Comparison of ENCODE assay signal across 8 cellular contexts in the genomic region with DNA sequence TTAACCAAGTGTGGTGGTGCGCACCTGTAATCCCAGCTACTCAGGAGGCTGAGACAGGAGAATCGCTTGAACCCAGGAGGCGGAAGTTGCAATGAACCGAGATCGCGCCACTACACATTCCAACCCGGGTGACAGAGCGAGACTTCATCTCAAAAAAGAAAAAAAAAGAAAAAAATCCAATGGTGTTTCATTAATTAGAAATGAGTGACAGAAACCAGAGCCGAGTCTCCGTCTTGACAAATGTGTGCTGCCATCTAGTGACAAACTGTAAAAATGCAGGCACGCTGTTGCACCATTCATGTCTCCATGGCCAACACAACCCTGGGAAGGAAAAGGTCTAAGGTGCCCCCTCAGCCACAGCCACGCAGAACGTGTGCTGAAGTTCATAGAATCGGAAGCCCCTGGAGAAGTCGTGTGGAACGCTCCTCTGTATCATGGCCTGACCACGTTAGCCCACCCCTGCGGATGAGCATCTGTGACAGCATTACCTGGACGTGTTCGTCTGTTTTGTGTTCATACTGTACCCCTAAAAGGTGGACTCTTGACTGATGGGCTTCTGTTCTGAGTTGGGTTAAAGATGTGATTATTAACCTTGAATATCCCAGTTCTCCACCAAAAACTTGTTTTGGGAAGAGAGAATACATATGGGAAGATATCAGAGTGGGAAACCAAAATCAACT.
DNase-seq lines count a peak whose midpoint lies in the region; ATAC-seq and TF ChIP-seq lines count a peak whose summit lies in the region.

No MANE protein-coding gene starts in this region.

- H3K4me2 ChIP-seq in OCI-LY7 (ENCODE audit: low read length): peak overlapping the region; percentile 25; the same call in 1 of the 2 replicates

- peaks cover 25% of the 10 kb centered on the region for H3K4me1 Mint-ChIP-seq in activated T-cell treated with anti-CD3 and anti-CD28 coated beads, Interleukin-2, amount 50 U/mL, for 24 hours (ENCODE audit: low read depth)
- H3K4me1 Mint-ChIP-seq in nephron progenitor cell: peaks cover 22% of the 10 kb centered on the region
- H3K4me1 Mint-ChIP-seq in stimulated activated naive CD8-positive, alpha-beta T cell treated with anti-CD3 and anti-CD28 coated beads, Interleukin-15, amount 100 ng/mL, for 72 hours: peaks cover 38% of the 10 kb centered on the region

- ATAC-seq in HG02759 (IDR thresholded peaks at IDR 0.05; ENCODE audit: unreplicated experiment): peak; percentile 57
- peak; percentile 27 for ATAC-seq in stimulated activated naive CD8-positive, alpha-beta T cell treated with anti-CD3 and anti-CD28 coated beads, Interleukin-15, amount 100 ng/mL, for 72 hours
- no peak for ATAC-seq in GM19463 (IDR thresholded peaks at IDR 0.05; ENCODE audit: unreplicated experiment)

- POLR2A ChIA-PET in OCI-LY7 (lab: Charles Lee): interaction anchor here (0.5 to 1.2 kb wide), 3 partner anchors 112 to 124 kb away, joined by 3 read pairs; no protein-coding TSS in a partner anchor

- DNase-seq in DMS53 (lab: John Stamatoyannopoulos, UW) (peak; percentile 89), OCI-LY7 (ENCODE audit: low spot score) (peak; percentile 87), fibroblast of gingiva (ENCODE audit: low read depth) (peak; percentile 62), nephron progenitor cell (peak; percentile 66)
- peak; percentile 71 for DNase-seq in activated T-cell treated with anti-CD3 and anti-CD28 coated beads, Interleukin-2, amount 50 U/mL, for 24 hours
- DNase-seq in stimulated activated naive CD8-positive, alpha-beta T cell treated with anti-CD3 and anti-CD28 coated beads, Interleukin-15, amount 100 ng/mL, for 72 hours: peak; percentile 69 to 79

- no peak overlapping the region for H3K27ac ChIP-seq in OCI-LY7 (ENCODE audit: low read depth, low read length, poor library complexity, severe bottlenecking)

- H3K4me1 ChIP-seq in OCI-LY7 (ENCODE audit: insufficient read depth, low read length, poor library complexity, severe bottlenecking): peaks cover 26% of the 10 kb centered on the region

- no peak overlapping the region for H3K4me3 ChIP-seq in OCI-LY7 (ENCODE audit: low read depth, low read length, poor library complexity, severe bottlenecking)

- H3K9me3 Mint-ChIP-seq in activated T-cell treated with anti-CD3 and anti-CD28 coated beads, Interleukin-2, amount 50 U/mL, for 24 hours: no peaks in the 10 kb centered on the region
- peaks cover 3% of the 10 kb centered on the region for H3K9me3 Mint-ChIP-seq in nephron progenitor cell
- no peaks in the 10 kb centered on the region for H3K9me3 Mint-ChIP-seq in stimulated activated naive CD8-positive, alpha-beta T cell treated with anti-CD3 and anti-CD28 coated beads, Interleukin-15, amount 100 ng/mL, for 72 hours

- H3K36me3 ChIP-seq in OCI-LY7 (ENCODE audit: insufficient read depth, low read length): no peaks in the 10 kb centered on the region

- no TSS peak for BruUV-seq in OCI-LY7 (replicated peaks; lab: Mats Ljungman, UMichigan)

- no peaks in the 10 kb centered on the region for H3K79me2 ChIP-seq in OCI-LY7 (ENCODE audit: insufficient read depth, low read depth, low read length)

- no peaks in the 10 kb centered on the region for H4K20me1 ChIP-seq in OCI-LY7 (ENCODE audit: insufficient read depth, low read length)

- H3K9me2 ChIP-seq in OCI-LY7 (ENCODE audit: insufficient read depth, low read length): no peaks in the 10 kb centered on the region

- intact Hi-C loops in OCI-LY7 (cut with micrococcal nuclease; ENCODE audit: unreplicated experiment): loop anchor here (1.0 to 5.0 kb wide), 5 partner anchors 42 to 142 kb away; no protein-coding TSS in a partner anchor

- no peak overlapping the region for H3K4me3 Mint-ChIP-seq in activated T-cell treated with anti-CD3 and anti-CD28 coated beads, Interleukin-2, amount 50 U/mL, for 24 hours
- H3K4me3 Mint-ChIP-seq in nephron progenitor cell: no peak overlapping the region
- H3K4me3 Mint-ChIP-seq in stimulated activated naive CD8-positive, alpha-beta T cell treated with anti-CD3 and anti-CD28 coated beads, Interleukin-15, amount 100 ng/mL, for 72 hours: peak overlapping the region in 1 of 2 donors; percentile 24

- CTCF ChIA-PET in OCI-LY7 (lab: Charles Lee; ENCODE audit: unreplicated experiment): no interaction called here

- H3K36me3 Mint-ChIP-seq in activated T-cell treated with anti-CD3 and anti-CD28 coated beads, Interleukin-2, amount 50 U/mL, for 24 hours (ENCODE audit: low read depth): no peaks in the 10 kb centered on the region
- no peaks in the 10 kb centered on the region for H3K36me3 Mint-ChIP-seq in nephron progenitor cell (ENCODE audit: low read depth)

- H3K27ac Mint-ChIP-seq in activated T-cell treated with anti-CD3 and anti-CD28 coated beads, Interleukin-2, amount 50 U/mL, for 24 hours: no peak overlapping the region
- no peak overlapping the region for H3K27ac Mint-ChIP-seq in nephron progenitor cell
- H3K27ac Mint-ChIP-seq in stimulated activated naive CD8-positive, alpha-beta T cell treated with anti-CD3 and anti-CD28 coated beads, Interleukin-15, amount 100 ng/mL, for 72 hours: peak overlapping the region; percentile 38 to 73

- peak overlapping the region; percentile 68 for H2AFZ ChIP-seq in OCI-LY7 (ENCODE audit: low read length)

- H3K27me3 Mint-ChIP-seq in activated T-cell treated with anti-CD3 and anti-CD28 coated beads, Interleukin-2, amount 50 U/mL, for 24 hours: no peaks in the 10 kb centered on the region
- peaks cover 8% of the 10 kb centered on the region for H3K27me3 Mint-ChIP-seq in nephron progenitor cell (ENCODE audit: low read depth, poor library complexity)
- H3K27me3 Mint-ChIP-seq in stimulated activated naive CD8-positive, alpha-beta T cell treated with anti-CD3 and anti-CD28 coated beads, Interleukin-15, amount 100 ng/mL, for 72 hours: no peaks in the 10 kb centered on the region

- TF ChIP-seq CTCF in OCI-LY7 (conservative IDR thresholded peaks at IDR 0.05; ENCODE audit: low read length): peak; percentile 90
- TF ChIP-seq CTCF in nephron progenitor cell (IDR thresholded peaks at IDR 0.05): peak; percentile 77

- H3K9me3 ChIP-seq in OCI-LY7 (ENCODE audit: low read length): no peaks in the 10 kb centered on the region

Comparison
In these comparisons a context has a peak if more than half of its experiments do, and no peak if none do; other contexts are left out.
1. H3K27ac Mint-ChIP-seq: peak in stimulated activated naive CD8-positive, alpha-beta T cell treated with anti-CD3 and anti-CD28 coated beads, Interleukin-15, amount 100 ng/mL, for 72 hours (2 of 2); none in activated T-cell treated with anti-CD3 and anti-CD28 coated beads, Interleukin-2, amount 50 U/mL, for 24 hours (single experiment) and nephron progenitor cell (single experiment).
2. Peak in every context shown above with its lines, with median percentiles within 50 percentile points of each other: DNase-seq.